1 cellular context compared by ENCODE assay signal in genomic region chr2:45004569-45005181, GRCh38.
TF ChIP-seq lines count a peak whose summit lies in the region.

No MANE protein-coding gene starts in this region.

TF ChIP-seq in IMR-90, 13 proteins besides CTCF, POLR2A, EP300 and RAD21 (continued from another document):
- TF ChIP-seq ELK1 (IDR thresholded peaks at IDR 0.05; ENCODE audit: borderline replicate concordance, low read depth, low read length): no peak
